Comparison of ENCODE assay signal across 8 cellular contexts in the genomic region with DNA sequence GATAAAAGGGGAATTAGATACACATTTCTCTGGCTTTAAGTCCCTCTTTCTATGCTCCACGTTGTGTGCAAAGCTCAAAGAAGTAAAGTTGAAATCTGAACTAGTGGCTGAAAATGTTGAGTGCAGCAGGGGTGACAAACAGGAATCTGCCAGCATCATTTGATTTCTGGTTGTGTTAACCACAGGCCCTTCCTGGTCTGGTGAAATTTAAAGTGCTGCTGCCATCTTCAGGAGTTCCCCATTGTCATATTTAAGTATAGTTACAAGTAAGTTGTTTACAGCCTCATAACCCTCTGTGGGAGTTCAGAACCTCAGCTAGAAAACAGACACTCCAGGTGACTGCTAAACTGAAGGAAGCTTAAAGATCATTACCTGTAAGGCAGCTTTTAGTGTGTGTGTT.
DNase-seq lines count a peak whose midpoint lies in the region; FAIRE-seq lines count a peak whose summit lies in the region.

No MANE protein-coding gene starts in this region.

- no peak overlapping the region for H3K27ac Mint-ChIP-seq in activated naive CD4-positive, alpha-beta T cell treated with anti-CD3 and anti-CD28 coated beads for 36 hours
- H3K27ac Mint-ChIP-seq in activated T-helper 1 cell treated with anti-CD3 and anti-CD28 coated beads, Interleukin-12 subunit alpha, Interleukin-12 subunit beta, Interleukin-2, Interleukin-4 antibody, amounts not matched to agents 30 ng/mL and 10 ng/mL and 1 ng/mL, durations not matched to agents 14 hours and 24 hours and 36 hours, result peak overlapping the region; percentile 47

- in situ Hi-C loops in KBM-7 (cut with MboI; ENCODE audit: low pct_unique_long_range_greater_than_20kb, low sequenced_read_pairs), result no loop called here

- DNase-seq in activated naive CD4-positive, alpha-beta T cell treated with anti-CD3 and anti-CD28 coated beads for 36 hours, result peak; percentile 62
- no peak for DNase-seq in activated naive CD4-positive, alpha-beta T cell treated with anti-CD3 and anti-CD28 coated beads, Interleukin-2, amount 50 U/mL, for 16 hours
- DNase-seq in KBM-7 (peak; percentile 45), urothelium cell line (ENCODE audit: low spot score) (peak; percentile 33), COLO668 (lab: John Stamatoyannopoulos, UW; ENCODE audit: unreplicated experiment) (no peak), ureter (ENCODE audit: low spot score) (no peak), GF-D8 (lab: John Stamatoyannopoulos, UW) (no peak)
- DNase-seq in activated T-helper 1 cell treated with anti-CD3 and anti-CD28 coated beads, Interleukin-12 subunit alpha, Interleukin-12 subunit beta, Interleukin-2, Interleukin-4 antibody, amounts not matched to agents 30 ng/mL and 10 ng/mL and 1 ng/mL, durations not matched to agents 14 hours and 24 hours and 36 hours (ENCODE audit: low spot score), result peak; percentile 34

- FAIRE-seq in urothelium cell line (lab: Jason Lieb, UNC), result peak; percentile 87

- H3K27me3 Mint-ChIP-seq in activated naive CD4-positive, alpha-beta T cell treated with anti-CD3 and anti-CD28 coated beads for 36 hours (ENCODE audit: low read depth), result no peaks in the 10 kb centered on the region
- H3K27me3 Mint-ChIP-seq in activated T-helper 1 cell treated with anti-CD3 and anti-CD28 coated beads, Interleukin-12 subunit alpha, Interleukin-12 subunit beta, Interleukin-2, Interleukin-4 antibody, amounts not matched to agents 30 ng/mL and 10 ng/mL and 1 ng/mL, durations not matched to agents 14 hours and 24 hours and 36 hours (ENCODE audit: insufficient read depth), result peaks cover 11% of the 10 kb centered on the region

- H3K9me3 Mint-ChIP-seq in activated naive CD4-positive, alpha-beta T cell treated with anti-CD3 and anti-CD28 coated beads for 36 hours, result no peaks in the 10 kb centered on the region
- no peaks in the 10 kb centered on the region for H3K9me3 Mint-ChIP-seq in activated T-helper 1 cell treated with anti-CD3 and anti-CD28 coated beads, Interleukin-12 subunit alpha, Interleukin-12 subunit beta, Interleukin-2, Interleukin-4 antibody, amounts not matched to agents 30 ng/mL and 10 ng/mL and 1 ng/mL, durations not matched to agents 14 hours and 24 hours and 36 hours

- H3K36me3 Mint-ChIP-seq in activated naive CD4-positive, alpha-beta T cell treated with anti-CD3 and anti-CD28 coated beads for 36 hours (ENCODE audit: low read depth), result no peaks in the 10 kb centered on the region
- H3K36me3 Mint-ChIP-seq in activated T-helper 1 cell treated with anti-CD3 and anti-CD28 coated beads, Interleukin-12 subunit alpha, Interleukin-12 subunit beta, Interleukin-2, Interleukin-4 antibody, amounts not matched to agents 30 ng/mL and 10 ng/mL and 1 ng/mL, durations not matched to agents 14 hours and 24 hours and 36 hours (ENCODE audit: low read depth), result no peaks in the 10 kb centered on the region

- intact Hi-C loops in activated naive CD4-positive, alpha-beta T cell treated with anti-CD3 and anti-CD28 coated beads for 36 hours (cut with micrococcal nuclease), result loop anchor here (1.0 to 5.0 kb wide), 4 partner anchors 36 to 982 kb away; a partner anchor contains a TSS
- intact Hi-C loops in activated T-helper 1 cell treated with anti-CD3 and anti-CD28 coated beads, Interleukin-12 subunit alpha, Interleukin-12 subunit beta, Interleukin-2, Interleukin-4 antibody, amounts not matched to agents 30 ng/mL and 10 ng/mL and 1 ng/mL, durations not matched to agents 14 hours and 24 hours and 36 hours (cut with micrococcal nuclease), result loop anchor here (1.0 to 5.0 kb wide), 4 partner anchors 36 to 1233 kb away; a partner anchor contains a TSS

- CTCF ChIA-PET in activated naive CD4-positive, alpha-beta T cell treated with anti-CD3 and anti-CD28 coated beads for 36 hours (lab: Charles Lee), result interaction anchor here (0.6 to 2.9 kb wide), 4 partner anchors 35 to 324 kb away, joined by 3 to 38 read pairs (median 4); no protein-coding TSS in a partner anchor

- peaks cover 12% of the 10 kb centered on the region for H3K4me1 Mint-ChIP-seq in activated naive CD4-positive, alpha-beta T cell treated with anti-CD3 and anti-CD28 coated beads for 36 hours (ENCODE audit: low read depth)
- H3K4me1 Mint-ChIP-seq in activated T-helper 1 cell treated with anti-CD3 and anti-CD28 coated beads, Interleukin-12 subunit alpha, Interleukin-12 subunit beta, Interleukin-2, Interleukin-4 antibody, amounts not matched to agents 30 ng/mL and 10 ng/mL and 1 ng/mL, durations not matched to agents 14 hours and 24 hours and 36 hours (ENCODE audit: low read depth), result peaks cover 13% of the 10 kb centered on the region

- H3K4me3 Mint-ChIP-seq in activated naive CD4-positive, alpha-beta T cell treated with anti-CD3 and anti-CD28 coated beads for 36 hours, result no peak overlapping the region
- H3K4me3 Mint-ChIP-seq in activated T-helper 1 cell treated with anti-CD3 and anti-CD28 coated beads, Interleukin-12 subunit alpha, Interleukin-12 subunit beta, Interleukin-2, Interleukin-4 antibody, amounts not matched to agents 30 ng/mL and 10 ng/mL and 1 ng/mL, durations not matched to agents 14 hours and 24 hours and 36 hours, result peak overlapping the region; percentile 41

Comparison
In these comparisons a context has a peak if more than half of its experiments do, and no peak if none do; other contexts are left out.
1. DNase-seq: peak in activated naive CD4-positive, alpha-beta T cell treated with anti-CD3 and anti-CD28 coated beads for 36 hours (single experiment), KBM-7 (single experiment), activated T-helper 1 cell treated with anti-CD3 and anti-CD28 coated beads, Interleukin-12 subunit alpha, Interleukin-12 subunit beta, Interleukin-2, Interleukin-4 antibody, amounts not matched to agents 30 ng/mL and 10 ng/mL and 1 ng/mL, durations not matched to agents 14 hours and 24 hours and 36 hours (single experiment) and urothelium cell line (single experiment); none in activated naive CD4-positive, alpha-beta T cell treated with anti-CD3 and anti-CD28 coated beads, Interleukin-2, amount 50 U/mL, for 16 hours (single experiment), COLO668 (single experiment), ureter (single experiment) and GF-D8 (single experiment).